ENCODE assay signal across 15 cellular contexts in the genomic region with DNA sequence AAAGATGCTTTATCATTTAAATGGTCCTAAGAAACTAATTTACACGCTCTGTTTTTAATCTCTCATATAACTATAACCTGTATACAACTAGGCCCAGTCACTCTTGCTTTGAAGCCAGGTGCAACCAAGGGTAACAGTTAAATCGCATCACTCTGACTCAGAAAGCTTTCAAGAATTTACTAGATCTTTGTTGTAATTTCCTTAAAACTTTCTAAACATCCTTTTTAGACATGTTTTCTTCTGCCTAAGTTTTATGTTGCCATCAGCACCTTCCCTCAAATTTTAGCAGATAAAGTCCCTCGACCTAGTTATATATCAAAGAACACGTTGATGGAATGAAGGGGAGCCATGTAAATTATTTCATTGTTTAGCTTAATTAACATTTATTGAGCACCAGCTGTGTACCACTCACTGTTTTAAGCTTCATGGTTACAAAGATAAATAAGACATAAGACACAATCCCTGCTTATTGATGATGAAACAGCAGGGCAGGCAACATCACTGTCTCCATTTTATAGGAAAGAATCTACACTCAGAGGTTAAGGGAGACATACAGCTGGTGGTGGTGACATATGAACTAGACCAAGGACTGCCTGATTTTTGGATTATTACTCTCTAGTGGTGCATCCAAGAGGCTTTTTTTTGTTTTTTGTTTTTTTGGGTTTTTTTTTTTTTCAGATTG.
DNase-seq lines count a peak whose midpoint lies in the region; ATAC-seq and TF ChIP-seq lines count a peak whose summit lies in the region.
"Had no signal": no experiment of that assay in that cellular context is flagged by ENCODE, and none has a peak within 500 bp of the region (broad histone marks: within the 10 kb centered on the region; RNA-seq: fewer than 3 reads in every experiment).

No MANE protein-coding gene starts in this region.

- H3K36me3 Mint-ChIP-seq in activated naive CD4-positive, alpha-beta T cell treated with anti-CD3 and anti-CD28 coated beads for 36 hours (ENCODE audit: low read depth): no peaks in the 10 kb centered on the region
- peaks cover 4% of the 10 kb centered on the region for H3K36me3 Mint-ChIP-seq in activated T-helper 1 cell treated with anti-CD3 and anti-CD28 coated beads, Interleukin-12 subunit alpha, Interleukin-12 subunit beta, Interleukin-2, Interleukin-4 antibody, amounts not matched to agents 30 ng/mL and 10 ng/mL and 1 ng/mL, durations not matched to agents 14 hours and 24 hours and 36 hours (ENCODE audit: low read depth)

- no peak overlapping the region for H3K27ac Mint-ChIP-seq in activated naive CD4-positive, alpha-beta T cell treated with anti-CD3 and anti-CD28 coated beads for 36 hours
- peak overlapping the region; percentile 20 for H3K27ac Mint-ChIP-seq in activated T-helper 1 cell treated with anti-CD3 and anti-CD28 coated beads, Interleukin-12 subunit alpha, Interleukin-12 subunit beta, Interleukin-2, Interleukin-4 antibody, amounts not matched to agents 30 ng/mL and 10 ng/mL and 1 ng/mL, durations not matched to agents 14 hours and 24 hours and 36 hours
- H3K27ac Mint-ChIP-seq: IgD-negative memory B cell had no signal

- H3K36me3 ChIP-seq in mesenchymal stem cell (ENCODE audit: control insufficient read depth in 1 of 2, insufficient read depth in 2 of 2, low read depth in 1 of 2, low read length in 2 of 2) (no peaks in the 10 kb centered on the region), adrenal gland (replicated peaks in 1 of 2) (no peaks in the 10 kb centered on the region)
- H3K36me3 ChIP-seq: SJSA1 had no signal

- H4K91ac ChIP-seq in mesenchymal stem cell (ENCODE audit: low read length): no peak overlapping the region

- ATAC-seq in HG03565 (IDR thresholded peaks at IDR 0.05; ENCODE audit: unreplicated experiment) (no peak), GM21381 (IDR thresholded peaks at IDR 0.05; ENCODE audit: unreplicated experiment) (no peak)

- peaks cover 1% of the 10 kb centered on the region for H3K4me1 ChIP-seq in mesenchymal stem cell (ENCODE audit: control insufficient read depth, insufficient read depth, low read depth, low read length)
- no peaks in the 10 kb centered on the region for H3K4me1 ChIP-seq in adrenal gland (replicated peaks in 1 of 2)
- H3K4me1 ChIP-seq: SJSA1 had no signal

- no peak overlapping the region for H2AK5ac ChIP-seq in mesenchymal stem cell (ENCODE audit: low read length, severe bottlenecking)

- H3K27me3 ChIP-seq in mesenchymal stem cell (ENCODE audit: control insufficient read depth in 1 of 2, insufficient read depth in 1 of 2, low read length in 2 of 2) (no peaks in the 10 kb centered on the region), adrenal gland (no peaks in the 10 kb centered on the region)
- H3K27me3 ChIP-seq: SJSA1 had no signal

- H3K4me3 Mint-ChIP-seq in activated naive CD4-positive, alpha-beta T cell treated with anti-CD3 and anti-CD28 coated beads for 36 hours: no peak overlapping the region
- H3K4me3 Mint-ChIP-seq in activated T-helper 1 cell treated with anti-CD3 and anti-CD28 coated beads, Interleukin-12 subunit alpha, Interleukin-12 subunit beta, Interleukin-2, Interleukin-4 antibody, amounts not matched to agents 30 ng/mL and 10 ng/mL and 1 ng/mL, durations not matched to agents 14 hours and 24 hours and 36 hours: no peak overlapping the region
- H3K4me3 Mint-ChIP-seq: HFFc6 had no signal

- H2BK15ac ChIP-seq in mesenchymal stem cell (ENCODE audit: low read depth, poor library complexity, severe bottlenecking): no peak overlapping the region

- H3K4ac ChIP-seq in mesenchymal stem cell (ENCODE audit: low read depth in 1 of 2, low read length in 2 of 2): no peak overlapping the region

- H3K4me3 ChIP-seq in mesenchymal stem cell (ENCODE audit: insufficient read depth in 1 of 2, low read depth in 1 of 2, low read length in 2 of 2) (no peak overlapping the region), adrenal gland (no peak overlapping the region)
- H3K4me3 ChIP-seq: SJSA1 had no signal

- DNase-seq in activated naive CD4-positive, alpha-beta T cell treated with anti-CD3 and anti-CD28 coated beads for 36 hours: peak; percentile 40
- no peak for DNase-seq in activated naive CD4-positive, alpha-beta T cell (lab: John Stamatoyannopoulos, UW)
- no peak for DNase-seq in activated T-helper 1 cell treated with anti-CD3 and anti-CD28 coated beads, Interleukin-12 subunit alpha, Interleukin-12 subunit beta, Interleukin-2, Interleukin-4 antibody, amounts not matched to agents 30 ng/mL and 10 ng/mL and 1 ng/mL, durations not matched to agents 14 hours and 24 hours and 36 hours (ENCODE audit: low spot score)
- DNase-seq in mesenchymal stem cell: no peak
- DNase-seq in activated CD8-positive, alpha-beta memory T cell treated with anti-CD3 and anti-CD28 coated beads, Interleukin-2, amount 50 U/mL, for 48 hours: no peak
- no peak for DNase-seq in adrenal gland
- DNase-seq: C1 segment of cervical spinal cord, GF-D8, HFFc6, NCI-H187, NCI-H446 had no signal

- H3K9me3 ChIP-seq in mesenchymal stem cell (ENCODE audit: control insufficient read depth, low read length) (no peaks in the 10 kb centered on the region), adrenal gland (replicated peaks in 1 of 3) (no peaks in the 10 kb centered on the region)
- H3K9me3 ChIP-seq: SJSA1 had no signal

- no peak overlapping the region for H2BK12ac ChIP-seq in mesenchymal stem cell (ENCODE audit: low read length in 2 of 2)

- no peak overlapping the region for H4K8ac ChIP-seq in mesenchymal stem cell (ENCODE audit: low read length)

- no peak overlapping the region for H2AFZ ChIP-seq in mesenchymal stem cell (ENCODE audit: low read depth, low read length)

- H3K4me1 Mint-ChIP-seq in activated naive CD4-positive, alpha-beta T cell treated with anti-CD3 and anti-CD28 coated beads for 36 hours (ENCODE audit: low read depth): peaks cover 21% of the 10 kb centered on the region
- H3K4me1 Mint-ChIP-seq in activated T-helper 1 cell treated with anti-CD3 and anti-CD28 coated beads, Interleukin-12 subunit alpha, Interleukin-12 subunit beta, Interleukin-2, Interleukin-4 antibody, amounts not matched to agents 30 ng/mL and 10 ng/mL and 1 ng/mL, durations not matched to agents 14 hours and 24 hours and 36 hours (ENCODE audit: low read depth): peaks cover 50% of the 10 kb centered on the region

- no peak for TF ChIP-seq POLR2A in adrenal gland (IDR thresholded peaks at IDR 0.05)

- intact Hi-C loops in activated naive CD4-positive, alpha-beta T cell treated with anti-CD3 and anti-CD28 coated beads for 36 hours (cut with micrococcal nuclease): loop anchor here (1.0 kb wide), 1 partner anchor 8 kb away; no protein-coding TSS in a partner anchor
- intact Hi-C loops in activated T-helper 1 cell treated with anti-CD3 and anti-CD28 coated beads, Interleukin-12 subunit alpha, Interleukin-12 subunit beta, Interleukin-2, Interleukin-4 antibody, amounts not matched to agents 30 ng/mL and 10 ng/mL and 1 ng/mL, durations not matched to agents 14 hours and 24 hours and 36 hours (cut with micrococcal nuclease): no loop called here
- intact Hi-C loops in adrenal gland (cut with DNase I): no loop called here

- no peak for TF ChIP-seq CTCF in adrenal gland (IDR thresholded peaks at IDR 0.05)

- no peaks in the 10 kb centered on the region for H3K27me3 Mint-ChIP-seq in activated naive CD4-positive, alpha-beta T cell treated with anti-CD3 and anti-CD28 coated beads for 36 hours (ENCODE audit: low read depth)
- no peaks in the 10 kb centered on the region for H3K27me3 Mint-ChIP-seq in activated T-helper 1 cell treated with anti-CD3 and anti-CD28 coated beads, Interleukin-12 subunit alpha, Interleukin-12 subunit beta, Interleukin-2, Interleukin-4 antibody, amounts not matched to agents 30 ng/mL and 10 ng/mL and 1 ng/mL, durations not matched to agents 14 hours and 24 hours and 36 hours (ENCODE audit: insufficient read depth)
- H3K27me3 Mint-ChIP-seq: IgD-negative memory B cell had no signal

- WGBS in mesenchymal stem cell: 93% methylated on average over 2 of the region's 4 CpGs
- WGBS in adrenal gland, 4 donors: 65 to 91% (median 89%) methylated on average over 4 of the region's 4 CpGs

- no peak overlapping the region for H3K14ac ChIP-seq in mesenchymal stem cell (ENCODE audit: low read length in 2 of 2)

- no peak overlapping the region for H2BK120ac ChIP-seq in mesenchymal stem cell (ENCODE audit: low read depth, low read length)

- CTCF ChIA-PET in activated naive CD4-positive, alpha-beta T cell treated with anti-CD3 and anti-CD28 coated beads for 36 hours (lab: Charles Lee): interaction anchor here (1.2 to 4.8 kb wide), 3 partner anchors 11 to 234 kb away, joined by 3 to 20 read pairs (median 3); no protein-coding TSS in a partner anchor

- no peaks in the 10 kb centered on the region for H3K79me1 ChIP-seq in mesenchymal stem cell (replicated peaks; ENCODE audit: low read length, poor library complexity, severe bottlenecking)

- no peak overlapping the region for H3K4me2 ChIP-seq in mesenchymal stem cell (ENCODE audit: low read length, poor library complexity, severe bottlenecking)

- H3K27ac ChIP-seq in mesenchymal stem cell (ENCODE audit: low read length, poor library complexity, severe bottlenecking): no peak overlapping the region
- no peak overlapping the region for H3K27ac ChIP-seq in adrenal gland
- H3K27ac ChIP-seq: SJSA1 had no signal

- H2BK5ac ChIP-seq in mesenchymal stem cell (ENCODE audit: low read depth, low read length, poor library complexity, severe bottlenecking): no peak overlapping the region

- H3K9me3 Mint-ChIP-seq in activated naive CD4-positive, alpha-beta T cell treated with anti-CD3 and anti-CD28 coated beads for 36 hours: no peaks in the 10 kb centered on the region
- H3K9me3 Mint-ChIP-seq in activated T-helper 1 cell treated with anti-CD3 and anti-CD28 coated beads, Interleukin-12 subunit alpha, Interleukin-12 subunit beta, Interleukin-2, Interleukin-4 antibody, amounts not matched to agents 30 ng/mL and 10 ng/mL and 1 ng/mL, durations not matched to agents 14 hours and 24 hours and 36 hours: peaks cover 3% of the 10 kb centered on the region
- H3K9me3 Mint-ChIP-seq: HFFc6, IgD-negative memory B cell had no signal

- H3K23ac ChIP-seq in mesenchymal stem cell (ENCODE audit: low read length in 2 of 2): no peak overlapping the region

- no peak overlapping the region for H3K18ac ChIP-seq in mesenchymal stem cell (ENCODE audit: low read depth in 1 of 2, low read length in 2 of 2)

- peak overlapping the region; percentile 39 for H3K9ac ChIP-seq in mesenchymal stem cell (ENCODE audit: low read length)
